1 cellular context compared by ENCODE assay signal in the genomic region with DNA sequence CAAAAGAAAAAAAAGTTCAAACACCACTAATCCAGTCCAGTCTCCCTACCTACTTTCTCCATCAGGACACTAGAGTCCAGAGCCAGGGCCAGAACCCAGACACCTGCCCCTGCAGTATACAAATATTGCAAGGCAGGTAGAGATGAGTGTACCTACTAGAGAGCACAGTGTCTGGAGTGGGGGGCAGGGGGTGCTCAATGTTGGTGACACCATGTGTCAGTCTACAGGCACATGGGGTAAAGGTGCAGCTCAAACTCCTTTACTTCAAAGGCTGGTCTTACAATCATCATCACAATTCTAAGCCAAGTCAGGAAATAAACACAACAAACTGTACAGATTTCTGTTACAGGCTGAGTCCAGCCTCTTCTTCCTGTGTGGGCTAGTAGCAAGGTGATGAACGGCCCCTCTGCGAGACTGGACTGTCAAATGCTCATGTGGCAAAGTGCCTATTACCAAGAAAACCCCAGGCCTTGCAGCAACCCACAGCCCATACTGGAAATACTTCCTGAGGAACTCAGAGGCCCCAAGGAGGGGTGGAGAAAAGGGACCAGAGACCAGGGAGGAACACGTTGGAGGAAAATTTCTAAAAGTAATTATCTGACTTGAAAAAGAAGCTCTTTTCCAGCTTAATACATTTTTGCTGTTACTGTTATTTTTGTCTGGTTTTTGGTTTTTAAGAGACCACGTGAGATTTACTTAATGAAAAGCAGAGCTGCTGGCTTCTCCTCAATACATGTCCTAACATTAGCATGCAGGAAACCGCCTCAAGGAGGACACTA.
TF ChIP-seq lines count a peak whose summit lies in the region.

No MANE protein-coding gene starts in this region.

TF ChIP-seq in IMR-90, 13 proteins besides CTCF, POLR2A, EP300 and RAD21 (continued from another document):
- no peak for TF ChIP-seq NFE2L2 (IDR thresholded peaks at IDR 0.05; ENCODE audit: low read depth, low read length)
- TF ChIP-seq, protein P1, sequence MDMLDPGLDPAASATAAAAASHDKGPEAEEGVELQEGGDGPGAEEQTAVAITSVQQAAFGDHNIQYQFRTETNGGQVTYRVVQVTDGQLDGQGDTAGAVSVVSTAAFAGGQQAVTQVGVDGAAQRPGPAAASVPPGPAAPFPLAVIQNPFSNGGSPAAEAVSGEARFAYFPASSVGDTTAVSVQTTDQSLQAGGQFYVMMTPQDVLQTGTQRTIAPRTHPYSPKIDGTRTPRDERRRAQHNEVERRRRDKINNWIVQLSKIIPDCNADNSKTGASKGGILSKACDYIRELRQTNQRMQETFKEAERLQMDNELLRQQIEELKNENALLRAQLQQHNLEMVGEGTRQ (IDR thresholded peaks at IDR 0.05; ENCODE audit: low read depth, low read length): no peak
- no peak for TF ChIP-seq BHLHE40 (IDR thresholded peaks at IDR 0.05; ENCODE audit: low read depth, low read length)
- no peak for TF ChIP-seq CEBPB (IDR thresholded peaks at IDR 0.05; ENCODE audit: low read depth, low read length)
- TF ChIP-seq FOS (IDR thresholded peaks at IDR 0.05; ENCODE audit: low read depth, low read length): no peak
- no peak for TF ChIP-seq CHD1 (IDR thresholded peaks at IDR 0.05; ENCODE audit: low read depth, low read length)
- no peak for TF ChIP-seq SMC3 (IDR thresholded peaks at IDR 0.05; ENCODE audit: low read depth, low read length)
- TF ChIP-seq RCOR1 (IDR thresholded peaks at IDR 0.05; ENCODE audit: insufficient replicate concordance, low read length): no peak
- no peak for TF ChIP-seq MXI1 (IDR thresholded peaks at IDR 0.05; ENCODE audit: borderline replicate concordance, low read depth, low read length)
- TF ChIP-seq MAFK (IDR thresholded peaks at IDR 0.05; ENCODE audit: low read depth, low read length): no peak
TF ChIP-seq in IMR-90: peak in this region for 0.
